In the genomic region with DNA sequence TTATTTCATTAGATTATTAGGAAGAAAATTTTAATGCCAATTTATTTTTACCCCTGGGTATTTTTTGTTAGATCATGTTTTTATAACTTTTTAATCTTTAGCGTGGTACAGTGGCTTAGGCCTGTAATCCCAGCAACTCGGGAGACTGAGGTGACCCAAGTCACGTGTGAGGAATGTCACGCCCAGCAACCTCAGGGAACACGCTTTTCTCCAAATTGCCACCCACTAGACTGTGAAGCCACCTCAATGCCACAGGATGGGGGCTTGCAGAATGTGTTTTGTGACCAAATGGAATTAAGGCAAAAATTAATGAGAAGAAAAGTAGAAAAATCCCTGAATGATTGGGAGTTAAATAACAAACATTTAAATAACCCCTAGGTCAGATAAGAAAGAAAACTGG, we compare ENCODE assay signal across 24 cellular contexts.
DNase-seq lines count a peak whose midpoint lies in the region; ATAC-seq, FAIRE-seq and TF ChIP-seq lines count a peak whose summit lies in the region.
"Had no signal": no experiment of that assay in that cellular context is flagged by ENCODE, and none has a peak within 500 bp of the region (broad histone marks: within the 10 kb centered on the region; RNA-seq: fewer than 3 reads in every experiment).

No MANE protein-coding gene starts in this region.

- peaks cover 7% of the 10 kb centered on the region for H3K4me1 Mint-ChIP-seq in T-helper 17 cell
- H3K4me1 Mint-ChIP-seq in activated CD8-positive, alpha-beta memory T cell treated with anti-CD3 and anti-CD28 coated beads, Interleukin-2, amount 10 ng/mL, durations not matched to agents 7 days and 5 days: peaks cover 10% of the 10 kb centered on the region
- H3K4me1 Mint-ChIP-seq: GM23338 had no signal

- H3K9ac ChIP-seq in liver (ENCODE audit: low read depth in 1 of 2, low read length in 2 of 2) (no peak overlapping the region), HepG2 (ENCODE audit: insufficient read depth, low read depth, low read length) (no peak overlapping the region), stomach smooth muscle (ENCODE audit: low read length in 2 of 2) (no peak overlapping the region)

- no peak for TF ChIP-seq EP300 in HepG2 (IDR thresholded peaks at IDR 0.05; ENCODE audit: low read depth in 2 of 2, low read length in 2 of 2)
- TF ChIP-seq EP300 in HepG2 (CRISPR knock-in tag; IDR thresholded peaks at IDR 0.05; ENCODE audit: borderline replicate concordance): no peak

- H4K20me1 ChIP-seq in HepG2 (ENCODE audit: insufficient read depth, low read length): no peaks in the 10 kb centered on the region

- no TSS peak for BruUV-seq in HepG2 (replicated peaks; lab: Mats Ljungman, UMichigan)

- H3K27ac Mint-ChIP-seq in T-helper 17 cell: peak overlapping the region; percentile 49
- no peak overlapping the region for H3K27ac Mint-ChIP-seq in activated CD8-positive, alpha-beta memory T cell treated with anti-CD3 and anti-CD28 coated beads, Interleukin-2, amount 10 ng/mL, durations not matched to agents 7 days and 5 days
- H3K27ac Mint-ChIP-seq: activated CD4-positive, alpha-beta T cell treated with anti-CD3 and anti-CD28 coated beads for 36 hours; GM23338; HFFc6 had no signal

- CTCF ChIA-PET in HepG2 (lab: Yijun Ruan, JAX; ENCODE audit: low intra/inter-chr PET ratio, low total read pairs): no interaction called here
- CTCF ChIA-PET in activated CD8-positive, alpha-beta memory T cell treated with anti-CD3 and anti-CD28 coated beads, Interleukin-2, amount 10 ng/mL, durations not matched to agents 7 days and 5 days (lab: Charles Lee): no interaction called here

- WGBS in liver: 75% methylated on average over 5 of the region's 5 CpGs
- 32% methylated on average over 5 of the region's 5 CpGs for WGBS in HepG2 (ENCODE audit: low lambda C conversion rate)

- H3K4me2 ChIP-seq in HepG2 (ENCODE audit: low read depth, low read length): no peak overlapping the region
- H3K4me2 ChIP-seq: GM23338 had no signal

- no peaks in the 10 kb centered on the region for H3K27me3 Mint-ChIP-seq in T-helper 17 cell
- H3K27me3 Mint-ChIP-seq in activated CD8-positive, alpha-beta memory T cell treated with anti-CD3 and anti-CD28 coated beads, Interleukin-2, amount 10 ng/mL, durations not matched to agents 7 days and 5 days: no peaks in the 10 kb centered on the region
- H3K27me3 Mint-ChIP-seq: activated CD4-positive, alpha-beta T cell treated with anti-CD3 and anti-CD28 coated beads for 36 hours had no signal

- no peaks in the 10 kb centered on the region for H3K79me2 ChIP-seq in HepG2 (ENCODE audit: insufficient read depth, low read length)

- POLR2A ChIA-PET in HepG2 (lab: Yijun Ruan, JAX): no interaction called here

- H3K9me3 Mint-ChIP-seq in activated CD8-positive, alpha-beta memory T cell treated with anti-CD3 and anti-CD28 coated beads, Interleukin-2, amount 10 ng/mL, durations not matched to agents 7 days and 5 days (ENCODE audit: low read depth): no peaks in the 10 kb centered on the region
- H3K9me3 Mint-ChIP-seq: GM23338, HFFc6 had no signal

- H3K27me3 ChIP-seq in liver (ENCODE audit: control insufficient read depth in 4 of 4, insufficient read depth in 4 of 4, low read length in 3 of 4): no peaks in the 10 kb centered on the region
- H3K27me3 ChIP-seq in HepG2 (ENCODE audit: control insufficient read depth in 1 of 2, insufficient read depth in 2 of 2, low read length in 2 of 2): peaks cover 13 to 49% of the 10 kb centered on the region in 2 experiments
- no peaks in the 10 kb centered on the region for H3K27me3 ChIP-seq in lower lobe of right lung (ENCODE audit: low read depth)
- no peaks in the 10 kb centered on the region for H3K27me3 ChIP-seq in stomach smooth muscle (ENCODE audit: control insufficient read depth in 1 of 2, insufficient read depth in 2 of 2, low read length in 2 of 2)
- H3K27me3 ChIP-seq: vagina had no signal

- H3K4me3 ChIP-seq in liver (ENCODE audit: low read depth in 1 of 3, low read length in 3 of 3) (no peak overlapping the region), HepG2 (replicated peaks in 1 of 3; ENCODE audit: insufficient read depth in 1 of 3, low read depth in 2 of 3, low read length in 3 of 3) (no peak overlapping the region), lower lobe of right lung (no peak overlapping the region), stomach smooth muscle (ENCODE audit: low read length in 2 of 2) (no peak overlapping the region)
- H3K4me3 ChIP-seq: GM23338, prostate gland, thoracic aorta, vagina had no signal

- intact Hi-C loops in HepG2 (cut with micrococcal nuclease; ENCODE audit: unreplicated experiment): no loop called here
- intact Hi-C loops in lower lobe of right lung (cut with DNase I): no loop called here

- no peaks in the 10 kb centered on the region for H3K36me3 Mint-ChIP-seq in T-helper 17 cell (ENCODE audit: low read depth)
- peaks cover 7% of the 10 kb centered on the region for H3K36me3 Mint-ChIP-seq in activated CD8-positive, alpha-beta memory T cell treated with anti-CD3 and anti-CD28 coated beads, Interleukin-2, amount 10 ng/mL, durations not matched to agents 7 days and 5 days

- TF ChIP-seq RAD21 in liver (IDR thresholded peaks at IDR 0.05) (no peak), HepG2 (CRISPR knock-in tag; IDR thresholded peaks at IDR 0.05) (no peak)

- no peak for FAIRE-seq in HepG2 (lab: Jason Lieb, UNC)
- FAIRE-seq: GM12891, islet of Langerhans had no signal

- H2AFZ ChIP-seq in HepG2 (ENCODE audit: low read length): no peak overlapping the region
- H2AFZ ChIP-seq: GM23338 had no signal

- TF ChIP-seq POLR2A in HepG2 (IDR thresholded peaks at IDR 0.05; ENCODE audit: insufficient read depth in 1 of 2, low read depth in 2 of 2, low read length in 2 of 2): no peak

- H3K4me1 ChIP-seq in liver (ENCODE audit: control insufficient read depth in 4 of 4, insufficient read depth in 4 of 4, low read length in 3 of 4) (peaks cover 0 to 26% (median 14%) of the 10 kb centered on the region in 4 donors), HepG2 (ENCODE audit: insufficient read depth, low read length) (no peaks in the 10 kb centered on the region), lower lobe of right lung (peaks cover 16% of the 10 kb centered on the region), stomach smooth muscle (ENCODE audit: control insufficient read depth, insufficient read depth, low read length) (peaks cover 7% of the 10 kb centered on the region)
- H3K4me1 ChIP-seq: prostate gland had no signal

- no peak for ATAC-seq in HepG2
- ATAC-seq in T-helper 17 cell: no peak
- no peak for ATAC-seq in lower lobe of right lung
- ATAC-seq in activated CD8-positive, alpha-beta memory T cell treated with anti-CD3 and anti-CD28 coated beads, Interleukin-2, amount 10 ng/mL, durations not matched to agents 7 days and 5 days: no peak
- no peak for ATAC-seq in GM19328 (IDR thresholded peaks at IDR 0.05; ENCODE audit: unreplicated experiment)

- TF ChIP-seq CTCF in liver (IDR thresholded peaks at IDR 0.05; ENCODE audit: low read depth, low read length, missing input control) (no peak), HepG2 (CRISPR knock-in tag; IDR thresholded peaks at IDR 0.05) (no peak), lower lobe of right lung (IDR thresholded peaks at IDR 0.05) (no peak)

- DNase-seq in HepG2 (ENCODE audit: low spot score) (no peak), T-helper 17 cell (no peak), lower lobe of right lung (no peak), NCI-H82 treated with DMSO at 0.1 percent for 48 hours (lab: John Stamatoyannopoulos, UW; ENCODE audit: unreplicated experiment) (no peak)
- no peak for DNase-seq in activated CD8-positive, alpha-beta memory T cell treated with anti-CD3 and anti-CD28 coated beads, Interleukin-2, amount 10 ng/mL, durations not matched to agents 7 days and 5 days
- DNase-seq: activated CD8-positive, alpha-beta memory T cell treated with anti-CD3 and anti-CD28 coated beads, Interleukin-2, amount 50 U/mL, for 4 hours; activated effector memory CD4-positive, alpha-beta T cell treated with Interleukin-2 at 50 U/mL for 16 hours; cerebellar nuclear complex; DMS 273 treated with DMSO at 0.1 percent for 48 hours; HFFc6; left ventricle myocardium superior; NCI-H1436 treated with DMSO at 0.1 percent for 48 hours; NCI-H446; NCI-H82 had no signal

- peak overlapping the region; percentile 54 to 57 for H3K27ac ChIP-seq in liver (ENCODE audit: low read depth in 1 of 2, low read length in 2 of 2)
- H3K27ac ChIP-seq in HepG2 (ENCODE audit: extremely low read length, insufficient read depth, low read length): no peak overlapping the region
- peak overlapping the region; percentile 34 for H3K27ac ChIP-seq in lower lobe of right lung
- peak overlapping the region; percentile 6 for H3K27ac ChIP-seq in stomach smooth muscle (ENCODE audit: low read length)
- H3K27ac ChIP-seq: prostate gland, thoracic aorta, vagina had no signal

- no peaks in the 10 kb centered on the region for H3K36me3 ChIP-seq in liver (ENCODE audit: control insufficient read depth in 4 of 4, insufficient read depth in 3 of 4, low read depth in 1 of 4, low read length in 3 of 4)
- no peaks in the 10 kb centered on the region for H3K36me3 ChIP-seq in HepG2 (replicated peaks in 1 of 2; ENCODE audit: control insufficient read depth in 1 of 2, insufficient read depth in 2 of 2, low read length in 2 of 2)
- H3K36me3 ChIP-seq in lower lobe of right lung: no peaks in the 10 kb centered on the region
- H3K36me3 ChIP-seq in stomach smooth muscle (ENCODE audit: control insufficient read depth in 2 of 2, insufficient read depth in 2 of 2, low read length in 2 of 2): no peaks in the 10 kb centered on the region
- H3K36me3 ChIP-seq: prostate gland, thoracic aorta, vagina had no signal

- in situ Hi-C loops in HepG2 (cut with HindIII; ENCODE audit: extremely low pct_ligation_motif_present, low pct_unique_long_range_greater_than_20kb): no loop called here

- H3K4me3 Mint-ChIP-seq in T-helper 17 cell: no peak overlapping the region
- no peak overlapping the region for H3K4me3 Mint-ChIP-seq in activated CD8-positive, alpha-beta memory T cell treated with anti-CD3 and anti-CD28 coated beads, Interleukin-2, amount 10 ng/mL, durations not matched to agents 7 days and 5 days
- H3K4me3 Mint-ChIP-seq: activated CD4-positive, alpha-beta T cell treated with anti-CD3 and anti-CD28 coated beads for 36 hours; GM23338; HFFc6 had no signal

- H3K9me3 ChIP-seq in liver (ENCODE audit: control insufficient read depth in 4 of 4, low read length in 3 of 4) (no peaks in the 10 kb centered on the region), HepG2 (ENCODE audit: low read length) (no peaks in the 10 kb centered on the region), T-helper 17 cell (ENCODE audit: control insufficient read depth, low read length, poor library complexity, severe bottlenecking) (no peaks in the 10 kb centered on the region), lower lobe of right lung (no peaks in the 10 kb centered on the region), stomach smooth muscle (ENCODE audit: control insufficient read depth in 2 of 2, low read length in 2 of 2) (no peaks in the 10 kb centered on the region)
- H3K9me3 ChIP-seq: prostate gland, thoracic aorta, vagina had no signal

TF ChIP-seq in HepG2, 621 proteins besides CTCF, POLR2A, EP300 and RAD21 (continues in another document):
- TF ChIP-seq ARHGAP35 (CRISPR knock-in tag; IDR thresholded peaks at IDR 0.05; ENCODE audit: borderline replicate concordance): no peak
- TF ChIP-seq IKZF4 (CRISPR knock-in tag; IDR thresholded peaks at IDR 0.05; ENCODE audit: borderline replicate concordance, low read depth, not compliant biosample characterization): no peak
- TF ChIP-seq RAD51 (IDR thresholded peaks at IDR 0.05; ENCODE audit: borderline replicate concordance): no peak
